Comparison of ENCODE assay signal across 12 cellular contexts in the genomic region with DNA sequence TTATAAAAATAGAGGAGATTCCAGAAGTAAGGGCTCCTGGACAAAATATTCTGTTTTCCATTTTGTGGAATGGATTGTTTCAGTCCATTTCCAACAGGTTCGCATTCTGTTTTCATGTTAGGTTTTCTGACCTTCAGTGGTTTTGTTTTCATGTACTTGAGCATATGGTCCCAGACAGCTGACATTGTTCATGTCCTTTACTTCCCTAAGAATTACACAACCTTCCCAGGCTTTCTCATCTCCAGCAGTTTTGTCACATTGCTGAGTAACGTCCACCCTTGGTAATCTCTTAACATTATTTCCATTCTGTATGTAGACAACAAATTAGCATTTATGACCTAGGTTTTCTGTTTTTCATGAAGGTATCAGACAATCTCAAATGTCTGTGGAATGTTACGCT. TPM values are rescaled to one million over a fixed set of nuclear protein-coding genes. Genes with fewer than 3 reads are reported as not detected.
DNase-seq lines count a peak whose midpoint lies in the region; ATAC-seq and TF ChIP-seq lines count a peak whose summit lies in the region.
"Had no signal": no experiment of that assay in that cellular context is flagged by ENCODE, and none has a peak within 500 bp of the region (broad histone marks: within the 10 kb centered on the region; RNA-seq: fewer than 3 reads in every experiment).

No MANE protein-coding gene starts in this region.

- peaks cover 16% of the 10 kb centered on the region for H3K4me1 Mint-ChIP-seq in nephron
- H3K4me1 Mint-ChIP-seq in activated naive CD4-positive, alpha-beta T cell treated with anti-CD3 and anti-CD28 coated beads for 36 hours (ENCODE audit: low read depth): peaks cover 11% of the 10 kb centered on the region

- H3K36me3 ChIP-seq in A673 (ENCODE audit: insufficient read depth, low read length, poor library complexity, severe bottlenecking) (no peaks in the 10 kb centered on the region), esophagus squamous epithelium (no peaks in the 10 kb centered on the region)
- H3K36me3 ChIP-seq: ovary had no signal

- H3K9me3 ChIP-seq in A673 (ENCODE audit: low read depth, low read length, poor library complexity, severe bottlenecking) (no peaks in the 10 kb centered on the region), esophagus squamous epithelium (no peaks in the 10 kb centered on the region)
- H3K9me3 ChIP-seq: ovary had no signal

- no peak for TF ChIP-seq POLR2A in esophagus squamous epithelium (IDR thresholded peaks at IDR 0.05)

- H3K9me3 Mint-ChIP-seq in nephron: peaks cover 7% of the 10 kb centered on the region
- H3K9me3 Mint-ChIP-seq in activated naive CD4-positive, alpha-beta T cell treated with anti-CD3 and anti-CD28 coated beads for 36 hours: peaks cover under 1% of the 10 kb centered on the region

- H3K27ac ChIP-seq in A673 (ENCODE audit: low read depth, low read length, poor library complexity, severe bottlenecking) (peak overlapping the region; percentile 93), esophagus squamous epithelium (peak overlapping the region in 3 of 4 donors; percentile 18 to 59 (median 52))
- H3K27ac ChIP-seq: ovary had no signal

- ATAC-seq in HG03045 (IDR thresholded peaks at IDR 0.05; ENCODE audit: unreplicated experiment) (no peak), left colon (no peak)

- H3K36me3 Mint-ChIP-seq in nephron (ENCODE audit: low read depth): peaks cover 2% of the 10 kb centered on the region
- no peaks in the 10 kb centered on the region for H3K36me3 Mint-ChIP-seq in activated naive CD4-positive, alpha-beta T cell treated with anti-CD3 and anti-CD28 coated beads for 36 hours (ENCODE audit: low read depth)

- H3K27me3 ChIP-seq in A673 (replicated peaks; ENCODE audit: insufficient read depth, low read depth, low read length, poor library complexity) (no peaks in the 10 kb centered on the region), esophagus squamous epithelium (no peaks in the 10 kb centered on the region)
- H3K27me3 ChIP-seq: ovary had no signal

- no peak overlapping the region for H3K4me3 Mint-ChIP-seq in nephron
- H3K4me3 Mint-ChIP-seq in activated naive CD4-positive, alpha-beta T cell treated with anti-CD3 and anti-CD28 coated beads for 36 hours: no peak overlapping the region

- 44 to 59% methylated on average over 3 of the region's 3 CpGs for WGBS in esophagus squamous epithelium, 2 donors

- no TSS peak for BruUV-seq in A673 (replicated peaks; lab: Mats Ljungman, UMichigan)

- H3K4me3 ChIP-seq in A673 (ENCODE audit: low read depth, low read length, poor library complexity, severe bottlenecking) (no peak overlapping the region), esophagus squamous epithelium (no peak overlapping the region)
- H3K4me3 ChIP-seq: ovary had no signal

- peaks cover 4% of the 10 kb centered on the region for H3K27me3 Mint-ChIP-seq in nephron (ENCODE audit: low read depth)
- H3K27me3 Mint-ChIP-seq in activated naive CD4-positive, alpha-beta T cell treated with anti-CD3 and anti-CD28 coated beads for 36 hours (ENCODE audit: low read depth): peaks cover 2% of the 10 kb centered on the region

- DNase-seq in A673 (ENCODE audit: low spot score): peak; percentile 56
- DNase-seq in NCI-H460 (ENCODE audit: extremely low read depth, low read depth): peak; percentile 87
- no peak for DNase-seq in esophagus squamous epithelium (lab: John Stamatoyannopoulos, UW)
- no peak for DNase-seq in NCI-H1694 treated with DMSO at 0.1 percent for 48 hours (lab: John Stamatoyannopoulos, UW)
- DNase-seq in activated naive CD4-positive, alpha-beta T cell treated with anti-CD3 and anti-CD28 coated beads for 36 hours: no peak
- DNase-seq in left colon: no peak
- DNase-seq: activated gamma-delta T cell; effector CD4-positive, alpha-beta T cell; H7; ovary had no signal

- TF ChIP-seq CTCF in A673 (conservative IDR thresholded peaks at IDR 0.05; ENCODE audit: low read depth, low read length) (no peak), esophagus squamous epithelium (IDR thresholded peaks at IDR 0.05) (no peak), nephron (IDR thresholded peaks at IDR 0.05; ENCODE audit: unreplicated experiment in 3 of 3) (no peak)

- POLR2A ChIA-PET in A673 (lab: Charles Lee; ENCODE audit: low non-redundant PET): interaction anchor here (0.6 kb wide), 1 partner anchor 776 kb away, joined by 4 read pairs; no protein-coding TSS in a partner anchor

- CTCF ChIA-PET in A673 (lab: Charles Lee): no interaction called here
- CTCF ChIA-PET in activated naive CD4-positive, alpha-beta T cell treated with anti-CD3 and anti-CD28 coated beads for 36 hours (lab: Charles Lee): no interaction called here

- H3K4me1 ChIP-seq in A673 (ENCODE audit: insufficient read depth, low read length, poor library complexity, severe bottlenecking): peaks cover 31% of the 10 kb centered on the region
- peaks cover 0 to 23% (median 12%) of the 10 kb centered on the region in 3 donors for H3K4me1 ChIP-seq in esophagus squamous epithelium

- intact Hi-C loops in A673 (cut with micrococcal nuclease; ENCODE audit: unreplicated experiment): loop anchor here (5.0 kb wide), 1 partner anchor 50 kb away; no protein-coding TSS in a partner anchor
- intact Hi-C loops in esophagus squamous epithelium (cut with DNase I): no loop called here
- intact Hi-C loops in activated naive CD4-positive, alpha-beta T cell treated with anti-CD3 and anti-CD28 coated beads for 36 hours (cut with micrococcal nuclease): loop anchor here (5.0 kb wide), 1 partner anchor 120 kb away; no protein-coding TSS in a partner anchor
- intact Hi-C loops in left colon (cut with DNase I, micrococcal nuclease): no loop called here

- H3K27ac Mint-ChIP-seq in nephron: peak overlapping the region in 2 of 3 experiments; percentile 71 to 81
- no peak overlapping the region for H3K27ac Mint-ChIP-seq in activated naive CD4-positive, alpha-beta T cell treated with anti-CD3 and anti-CD28 coated beads for 36 hours

RNA-seq across cellular contexts. Expression of gene ERRFI1, which starts 21.0 kb away (rescaled TPM):
- total RNA-seq in A673 (2021) (36.2 and 44.4 TPM in 2 replicates), esophagus squamous epithelium (10 to 100 TPM; 23.3 to 95.9 (median 49.3) TPM), left colon (10 to 100 TPM; 37.2 to 57.8 TPM)
- 97.4 and 105 TPM in 2 replicates for total RNA-seq in NCI-H460 (2014; rRNA removed; shearing (Covaris generic))
- 37.5 and 37.9 TPM in 2 replicates for polyA plus RNA-seq in NCI-H460 (2014; cell fraction: nucleus; rRNA removed)
- total RNA-seq in activated naive CD4-positive, alpha-beta T cell treated with anti-CD3 and anti-CD28 coated beads for 36 hours: under 1 TPM; 0.77 to 0.95 TPM

Comparison
In these comparisons a context has a peak if more than half of its experiments do, and no peak if none do; other contexts are left out.
1. DNase-seq: peak in A673 (single experiment) and NCI-H460 (single experiment); none in esophagus squamous epithelium (single experiment), NCI-H1694 treated with DMSO at 0.1 percent for 48 hours (single experiment), activated naive CD4-positive, alpha-beta T cell treated with anti-CD3 and anti-CD28 coated beads for 36 hours (single experiment) and left colon (0 of 2).
2. RNA of gene ERRFI1, which starts 21.0 kb away (total RNA-seq): 97.4 to 105 TPM in NCI-H460, 37.2 to 57.8 TPM in left colon, 23.3 to 95.9 TPM in esophagus squamous epithelium and 36.2 to 44.4 TPM in A673; 0.77 to 0.95 TPM in activated naive CD4-positive, alpha-beta T cell treated with anti-CD3 and anti-CD28 coated beads for 36 hours; every median in the first group is over 10 times any median in the second.
3. intact Hi-C loops: an anchor here in A673 (5.0 kb wide) and activated naive CD4-positive, alpha-beta T cell treated with anti-CD3 and anti-CD28 coated beads for 36 hours (5.0 kb wide); none called in esophagus squamous epithelium and left colon.